Comparison of ENCODE assay signal across 10 cellular contexts in the genomic region with DNA sequence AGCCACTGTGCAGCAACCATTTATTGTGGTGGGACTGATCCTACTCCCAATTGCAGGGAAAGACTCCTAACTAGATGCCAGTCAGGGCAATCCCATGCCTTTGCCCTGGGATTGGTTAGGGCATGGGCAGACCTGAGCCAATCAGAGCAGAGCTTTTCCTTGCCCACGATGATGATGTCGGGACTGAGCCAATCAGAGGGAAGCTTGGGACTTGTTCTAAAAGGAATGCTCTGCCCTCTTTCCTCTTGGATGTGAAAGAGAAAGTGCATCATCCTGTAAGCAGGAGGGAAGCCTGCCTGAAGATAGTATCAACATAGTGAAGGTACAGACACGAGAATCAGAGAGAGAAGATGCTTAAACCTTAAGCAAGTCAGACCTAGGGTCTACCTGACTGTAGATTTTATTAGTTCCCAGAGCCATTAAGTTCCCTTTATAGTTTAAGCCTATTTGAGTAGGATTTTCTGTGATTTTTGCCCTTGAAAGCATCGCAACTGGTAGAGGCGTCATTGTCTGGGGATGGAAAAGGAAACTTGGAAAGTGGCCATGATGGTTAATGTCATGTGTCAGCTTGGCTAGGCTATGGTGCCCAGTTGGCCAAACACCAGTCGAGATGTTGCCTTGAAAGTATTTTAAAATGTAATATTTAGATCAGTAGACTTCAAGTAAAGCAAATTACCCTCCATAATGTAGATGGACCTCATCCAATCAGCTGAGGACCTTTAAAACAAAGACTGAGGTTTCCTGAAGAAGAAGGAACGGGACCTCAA. TPM values are rescaled to one million over a fixed set of nuclear protein-coding genes. Genes with fewer than 3 reads are reported as not detected.
DNase-seq lines count a peak whose midpoint lies in the region; ATAC-seq and TF ChIP-seq lines count a peak whose summit lies in the region.
"Had no signal": no experiment of that assay in that cellular context is flagged by ENCODE, and none has a peak within 500 bp of the region (broad histone marks: within the 10 kb centered on the region; RNA-seq: fewer than 3 reads in every experiment).

No MANE protein-coding gene starts in this region.

- H3K27me3 Mint-ChIP-seq in CD4-positive, alpha-beta T cell = no peaks in the 10 kb centered on the region

- POLR2A ChIA-PET in CD4-positive, alpha-beta T cell (lab: Charles Lee) = no interaction called here

- no peaks in the 10 kb centered on the region for H3K36me3 Mint-ChIP-seq in CD4-positive, alpha-beta T cell (ENCODE audit: low read depth)

- CTCF ChIA-PET in CD4-positive, alpha-beta T cell (lab: Charles Lee) = no interaction called here

- no peak for TF ChIP-seq CTCF in fibroblast of mammary gland (conservative IDR thresholded peaks at IDR 0.05; ENCODE audit: control insufficient read depth, insufficient read depth, low read depth, low read length)
- TF ChIP-seq CTCF in osteoblast (IDR thresholded peaks at IDR 0.05; ENCODE audit: extremely low read depth, low read depth, low read length) = no peak
- TF ChIP-seq CTCF in spleen (IDR thresholded peaks at IDR 0.05 in 8 of 11, conservative IDR thresholded peaks at IDR 0.05 in 3 of 11) = no peak
- TF ChIP-seq CTCF in CD4-positive, alpha-beta T cell (IDR thresholded peaks at IDR 0.05) = no peak

- H3K4me2 ChIP-seq in osteoblast (ENCODE audit: insufficient read depth, low read length) = no peak overlapping the region

- ATAC-seq in HG02678 (IDR thresholded peaks at IDR 0.05; ENCODE audit: unreplicated experiment) (no peak), HG03460 (IDR thresholded peaks at IDR 0.05; ENCODE audit: unreplicated experiment) (no peak)
- ATAC-seq in CD4-positive, alpha-beta T cell (ENCODE audit: poor library complexity) = no peak

- peak; percentile 84 for DNase-seq in Caki2 (ENCODE audit: low read depth)
- peak; percentile 87 for DNase-seq in RPMI7951 (ENCODE audit: low read depth)
- DNase-seq in fibroblast of mammary gland (ENCODE audit: low read depth) = peak; percentile 50
- no peak for DNase-seq in osteoblast (ENCODE audit: insufficient read length, low spot score, missing footprints)
- no peak for DNase-seq in spleen
- DNase-seq in CD4-positive, alpha-beta T cell = no peak
- DNase-seq: NCI-H1436 treated with DMSO at 0.1 percent for 48 hours had no signal

- no peaks in the 10 kb centered on the region for H3K27me3 ChIP-seq in osteoblast (ENCODE audit: insufficient read depth, low read length)
- H3K27me3 ChIP-seq in spleen (replicated peaks in 1 of 7) = no peaks in the 10 kb centered on the region
- no peaks in the 10 kb centered on the region for H3K27me3 ChIP-seq in CD4-positive, alpha-beta T cell (ENCODE audit: control insufficient read depth, insufficient read depth, low read length)

- H3K79me2 ChIP-seq in osteoblast (ENCODE audit: insufficient read depth, low read length) = no peaks in the 10 kb centered on the region

- intact Hi-C loops in spleen (cut with DNase I; ENCODE audit: low total_unique reads) = no loop called here
- intact Hi-C loops in CD4-positive, alpha-beta T cell (cut with DNase I, micrococcal nuclease) = no loop called here

- no peak overlapping the region for H3K27ac Mint-ChIP-seq in CD4-positive, alpha-beta T cell
- H3K27ac Mint-ChIP-seq: CD14-positive monocyte had no signal

- H3K27ac ChIP-seq in osteoblast (ENCODE audit: low read depth, low read length) (peak overlapping the region; percentile 30), spleen (peak overlapping the region in 1 of 8 donors; percentile 42)
- no peak overlapping the region for H3K27ac ChIP-seq in CD4-positive, alpha-beta T cell (ENCODE audit: low read depth, low read length)

- TF ChIP-seq POLR2A in spleen (IDR thresholded peaks at IDR 0.05) = no peak

- H3K4me3 ChIP-seq in fibroblast of mammary gland (ENCODE audit: control insufficient read depth, low read depth, low read length) (no peak overlapping the region), osteoblast (ENCODE audit: insufficient read depth, low read length) (no peak overlapping the region), spleen (no peak overlapping the region)

- no peak overlapping the region for H2AFZ ChIP-seq in osteoblast (ENCODE audit: low read length)

- no peaks in the 10 kb centered on the region for H3K9me3 Mint-ChIP-seq in CD4-positive, alpha-beta T cell

- no peaks in the 10 kb centered on the region for H3K4me1 Mint-ChIP-seq in CD4-positive, alpha-beta T cell (ENCODE audit: low read depth)

- H3K36me3 ChIP-seq in osteoblast (ENCODE audit: insufficient read depth, low read length) (no peaks in the 10 kb centered on the region), spleen (no peaks in the 10 kb centered on the region)

- in situ Hi-C loops in Caki2 (cut with HindIII; ENCODE audit: low pct_unique_long_range_greater_than_20kb, low sequenced_read_pairs) = no loop called here

- no peak overlapping the region for H3K4me3 Mint-ChIP-seq in CD4-positive, alpha-beta T cell
- H3K4me3 Mint-ChIP-seq: CD14-positive monocyte had no signal

- 75 to 92% (median 85%) methylated on average over 7 of the region's 7 CpGs for WGBS in spleen, 5 donors

- H4K20me1 ChIP-seq in osteoblast (ENCODE audit: insufficient read depth, low read length) = no peaks in the 10 kb centered on the region

- H3K9me3 ChIP-seq in osteoblast (ENCODE audit: low read depth, low read length) (no peaks in the 10 kb centered on the region), spleen (no peaks in the 10 kb centered on the region)
- H3K9me3 ChIP-seq in CD4-positive, alpha-beta T cell (ENCODE audit: control insufficient read depth, low read length) = no peaks in the 10 kb centered on the region

- H3K4me1 ChIP-seq in osteoblast (ENCODE audit: insufficient read depth, low read length) = peaks cover 42% of the 10 kb centered on the region
- peaks cover 0 to 12% (median 0%) of the 10 kb centered on the region in 6 donors for H3K4me1 ChIP-seq in spleen

RNA-seq across cellular contexts. Expression of gene IRF2BP2, which starts 19.9 kb away (rescaled TPM):
- total RNA-seq in Caki2 (2014; rRNA removed; shearing (Covaris generic); ENCODE audit: low replicate concordance) = 40.0 and 43.2 TPM in 2 replicates
- 41.6 and 47.7 TPM in 2 replicates for total RNA-seq in RPMI7951 (2014; rRNA removed; shearing (Covaris generic))
- total RNA-seq in osteoblast (159 and 172 TPM in 2 replicates), spleen (100 to 1,000 TPM in 1 of 7 donors, 10 to 100 TPM in 6; 57.2 to 109 (median 63.5) TPM)
- 10 to 100 TPM; 39.1 to 55.5 (median 48.8) TPM for polyA plus RNA-seq in spleen
- 100 to 1,000 TPM; 580 to 609 TPM for total RNA-seq in CD4-positive, alpha-beta T cell

Comparison
In these comparisons a context has a peak if more than half of its experiments do, and no peak if none do; other contexts are left out.
1. DNase-seq: peak in Caki2 (single experiment), RPMI7951 (single experiment) and fibroblast of mammary gland (single experiment); none in osteoblast (single experiment), spleen (single experiment) and CD4-positive, alpha-beta T cell (0 of 10).